1 cellular context compared by ENCODE assay signal in the genomic region with DNA sequence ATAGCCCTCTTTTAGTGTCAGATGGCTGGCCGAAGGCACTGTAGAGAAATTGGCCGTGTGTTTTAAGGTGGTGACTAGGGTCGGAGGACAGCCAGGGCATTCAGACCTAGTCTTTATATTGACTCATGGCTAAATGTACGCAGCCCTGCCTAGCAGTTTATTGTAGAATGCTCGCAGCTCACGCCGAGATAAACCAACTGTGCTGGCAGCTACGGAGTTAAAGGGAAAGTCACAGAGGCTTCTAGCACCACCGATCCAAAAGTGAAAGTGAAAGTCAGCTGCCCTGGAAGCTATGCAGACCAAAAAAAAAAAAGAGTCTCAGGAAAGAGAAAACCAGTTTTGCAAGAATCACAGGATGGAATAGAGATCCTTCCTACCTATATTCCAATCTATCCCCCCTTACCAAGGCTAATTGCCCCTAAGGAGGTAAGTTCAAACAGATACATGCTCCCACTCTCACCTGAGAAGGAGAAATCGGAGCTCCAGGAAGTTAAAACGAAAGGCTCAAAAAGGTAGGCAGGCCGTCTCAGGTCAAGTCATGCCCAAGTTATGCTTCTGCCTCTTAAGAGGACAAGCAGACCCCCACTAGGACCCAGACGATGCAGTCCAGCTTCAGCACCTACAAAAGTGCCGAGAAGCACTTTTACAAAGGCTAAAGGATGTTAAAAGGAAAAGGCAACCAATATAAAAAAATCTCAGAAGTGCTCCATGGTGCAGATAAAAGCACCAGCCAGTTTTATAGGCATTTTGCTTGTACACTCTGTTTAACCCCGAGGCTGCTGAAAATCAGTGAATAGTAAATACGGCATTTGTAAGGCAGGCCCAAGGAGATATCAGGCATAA.
TF ChIP-seq lines count a peak whose summit lies in the region.

No MANE protein-coding gene starts in this region.

TF ChIP-seq in HepG2, 621 proteins besides CTCF, POLR2A, EP300 and RAD21 (continues in another document):
- TF ChIP-seq, protein P1, sequence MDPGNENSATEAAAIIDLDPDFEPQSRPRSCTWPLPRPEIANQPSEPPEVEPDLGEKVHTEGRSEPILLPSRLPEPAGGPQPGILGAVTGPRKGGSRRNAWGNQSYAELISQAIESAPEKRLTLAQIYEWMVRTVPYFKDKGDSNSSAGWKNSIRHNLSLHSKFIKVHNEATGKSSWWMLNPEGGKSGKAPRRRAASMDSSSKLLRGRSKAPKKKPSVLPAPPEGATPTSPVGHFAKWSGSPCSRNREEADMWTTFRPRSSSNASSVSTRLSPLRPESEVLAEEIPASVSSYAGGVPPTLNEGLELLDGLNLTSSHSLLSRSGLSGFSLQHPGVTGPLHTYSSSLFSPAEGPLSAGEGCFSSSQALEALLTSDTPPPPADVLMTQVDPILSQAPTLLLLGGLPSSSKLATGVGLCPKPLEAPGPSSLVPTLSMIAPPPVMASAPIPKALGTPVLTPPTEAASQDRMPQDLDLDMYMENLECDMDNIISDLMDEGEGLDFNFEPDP (CRISPR knock-in tag; conservative IDR thresholded peaks at IDR 0.05): no peak
- TF ChIP-seq SRSF1 (optimal IDR thresholded peaks at IDR 0.05; ENCODE audit: low read depth, low read length) (no peak), ZNF672 (CRISPR knock-in tag; IDR thresholded peaks at IDR 0.05) (no peak), ZNF768 (CRISPR knock-in tag; IDR thresholded peaks at IDR 0.05) (no peak), ZNF549 (CRISPR knock-in tag; IDR thresholded peaks at IDR 0.05) (no peak), ZFP82 (CRISPR knock-in tag; IDR thresholded peaks at IDR 0.05; ENCODE audit: borderline replicate concordance) (no peak), ZSCAN30 (CRISPR knock-in tag; IDR thresholded peaks at IDR 0.05) (no peak), RBM39 (IDR thresholded peaks at IDR 0.05; ENCODE audit: low read depth, low read length, poor library complexity, severe bottlenecking) (no peak), ZMYM3 (CRISPR knock-in tag; IDR thresholded peaks at IDR 0.05) (no peak), ZNF383 (CRISPR knock-in tag; IDR thresholded peaks at IDR 0.05; ENCODE audit: borderline replicate concordance) (no peak), STAG1 (CRISPR knock-in tag; IDR thresholded peaks at IDR 0.05) (no peak), TCF7L2 (IDR thresholded peaks at IDR 0.05; ENCODE audit: low read depth, low read length) (no peak), MXD4 (CRISPR knock-in tag; IDR thresholded peaks at IDR 0.05) (no peak), ZFX (CRISPR knock-in tag; IDR thresholded peaks at IDR 0.05; ENCODE audit: low read depth) (peak; percentile 38; the same call in 1 of the 2 replicates), ZNF562 (CRISPR knock-in tag; IDR thresholded peaks at IDR 0.05; ENCODE audit: borderline replicate concordance) (no peak), IKZF1 (IDR thresholded peaks at IDR 0.05) (no peak), SOX13 (IDR thresholded peaks at IDR 0.05) (no peak), SOX13 (CRISPR knock-in tag; conservative IDR thresholded peaks at IDR 0.05 in 1 of 2, IDR thresholded peaks at IDR 0.05 in 1 of 2) (no peak), ZNF670 (CRISPR knock-in tag; IDR thresholded peaks at IDR 0.05; ENCODE audit: borderline replicate concordance) (no peak), MYC (CRISPR knock-in tag; IDR thresholded peaks at IDR 0.05; ENCODE audit: borderline replicate concordance) (no peak), ZNF720 (CRISPR knock-in tag; IDR thresholded peaks at IDR 0.05) (no peak), WIZ (CRISPR knock-in tag; IDR thresholded peaks at IDR 0.05) (no peak), ZIK1 (CRISPR knock-in tag; IDR thresholded peaks at IDR 0.05; ENCODE audit: borderline replicate concordance, low read depth) (no peak), PTBP1 (IDR thresholded peaks at IDR 0.05; ENCODE audit: low read depth, low read length, poor library complexity, severe bottlenecking) (no peak), KAT2B (IDR thresholded peaks at IDR 0.05; ENCODE audit: borderline replicate concordance, low read depth, low read length) (no peak), ZNF547 (CRISPR knock-in tag; IDR thresholded peaks at IDR 0.05) (no peak), ZNF230 (CRISPR knock-in tag; IDR thresholded peaks at IDR 0.05) (no peak), SMYD3 (CRISPR knock-in tag; IDR thresholded peaks at IDR 0.05) (no peak), ZNF350 (CRISPR knock-in tag; IDR thresholded peaks at IDR 0.05; ENCODE audit: borderline replicate concordance, low read depth) (no peak), HNRNPUL1 (IDR thresholded peaks at IDR 0.05; ENCODE audit: low read depth, low read length) (no peak), EEA1 (CRISPR knock-in tag; IDR thresholded peaks at IDR 0.05; ENCODE audit: borderline replicate concordance) (no peak), CBX5 (CRISPR knock-in tag; IDR thresholded peaks at IDR 0.05; ENCODE audit: borderline replicate concordance) (no peak), ZNF274 (CRISPR knock-in tag; IDR thresholded peaks at IDR 0.05) (no peak), EED (CRISPR knock-in tag; IDR thresholded peaks at IDR 0.05) (no peak), ZBTB7A (CRISPR knock-in tag; IDR thresholded peaks at IDR 0.05) (no peak), KDM2A (CRISPR knock-in tag; IDR thresholded peaks at IDR 0.05; ENCODE audit: borderline replicate concordance, low read depth) (no peak), KDM3A (CRISPR knock-in tag; IDR thresholded peaks at IDR 0.05; ENCODE audit: low read depth) (no peak), NCOR1 (IDR thresholded peaks at IDR 0.05; ENCODE audit: borderline replicate concordance, low read length) (no peak), TARDBP (CRISPR knock-in tag; IDR thresholded peaks at IDR 0.05) (no peak), NFE2L1 (CRISPR knock-in tag; IDR thresholded peaks at IDR 0.05; ENCODE audit: borderline replicate concordance) (no peak), CC2D1A (CRISPR knock-in tag; IDR thresholded peaks at IDR 0.05) (no peak), NR2C2 (CRISPR knock-in tag; IDR thresholded peaks at IDR 0.05; ENCODE audit: borderline replicate concordance) (no peak), ZNF841 (CRISPR knock-in tag; IDR thresholded peaks at IDR 0.05; ENCODE audit: borderline replicate concordance) (no peak), ZBTB1 (CRISPR knock-in tag; IDR thresholded peaks at IDR 0.05; ENCODE audit: borderline replicate concordance) (no peak), ZNF317 (CRISPR knock-in tag; IDR thresholded peaks at IDR 0.05) (no peak), ZNF652 (CRISPR knock-in tag; IDR thresholded peaks at IDR 0.05; ENCODE audit: borderline replicate concordance, low read depth) (peak; percentile 90)
- TF ChIP-seq, protein P2, sequence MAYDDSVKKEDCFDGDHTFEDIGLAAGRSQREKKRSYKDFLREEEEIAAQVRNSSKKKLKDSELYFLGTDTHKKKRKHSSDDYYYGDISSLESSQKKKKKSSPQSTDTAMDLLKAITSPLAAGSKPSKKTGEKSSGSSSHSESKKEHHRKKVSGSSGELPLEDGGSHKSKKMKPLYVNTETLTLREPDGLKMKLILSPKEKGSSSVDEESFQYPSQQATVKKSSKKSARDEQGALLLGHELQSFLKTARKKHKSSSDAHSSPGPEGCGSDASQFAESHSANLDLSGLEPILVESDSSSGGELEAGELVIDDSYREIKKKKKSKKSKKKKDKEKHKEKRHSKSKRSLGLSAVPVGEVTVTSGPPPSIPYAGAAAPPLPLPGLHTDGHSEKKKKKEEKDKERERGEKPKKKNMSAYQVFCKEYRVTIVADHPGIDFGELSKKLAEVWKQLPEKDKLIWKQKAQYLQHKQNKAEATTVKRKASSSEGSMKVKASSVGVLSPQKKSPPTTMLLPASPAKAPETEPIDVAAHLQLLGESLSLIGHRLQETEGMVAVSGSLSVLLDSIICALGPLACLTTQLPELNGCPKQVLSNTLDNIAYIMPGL (CRISPR knock-in tag; IDR thresholded peaks at IDR 0.05; ENCODE audit: borderline replicate concordance in 1 of 2, low read depth in 1 of 2): 0 out of 4 replicates have a peak, but pooled peaks of 1 of the 2 experiments have one; percentile 4
- TF ChIP-seq, protein P3, sequence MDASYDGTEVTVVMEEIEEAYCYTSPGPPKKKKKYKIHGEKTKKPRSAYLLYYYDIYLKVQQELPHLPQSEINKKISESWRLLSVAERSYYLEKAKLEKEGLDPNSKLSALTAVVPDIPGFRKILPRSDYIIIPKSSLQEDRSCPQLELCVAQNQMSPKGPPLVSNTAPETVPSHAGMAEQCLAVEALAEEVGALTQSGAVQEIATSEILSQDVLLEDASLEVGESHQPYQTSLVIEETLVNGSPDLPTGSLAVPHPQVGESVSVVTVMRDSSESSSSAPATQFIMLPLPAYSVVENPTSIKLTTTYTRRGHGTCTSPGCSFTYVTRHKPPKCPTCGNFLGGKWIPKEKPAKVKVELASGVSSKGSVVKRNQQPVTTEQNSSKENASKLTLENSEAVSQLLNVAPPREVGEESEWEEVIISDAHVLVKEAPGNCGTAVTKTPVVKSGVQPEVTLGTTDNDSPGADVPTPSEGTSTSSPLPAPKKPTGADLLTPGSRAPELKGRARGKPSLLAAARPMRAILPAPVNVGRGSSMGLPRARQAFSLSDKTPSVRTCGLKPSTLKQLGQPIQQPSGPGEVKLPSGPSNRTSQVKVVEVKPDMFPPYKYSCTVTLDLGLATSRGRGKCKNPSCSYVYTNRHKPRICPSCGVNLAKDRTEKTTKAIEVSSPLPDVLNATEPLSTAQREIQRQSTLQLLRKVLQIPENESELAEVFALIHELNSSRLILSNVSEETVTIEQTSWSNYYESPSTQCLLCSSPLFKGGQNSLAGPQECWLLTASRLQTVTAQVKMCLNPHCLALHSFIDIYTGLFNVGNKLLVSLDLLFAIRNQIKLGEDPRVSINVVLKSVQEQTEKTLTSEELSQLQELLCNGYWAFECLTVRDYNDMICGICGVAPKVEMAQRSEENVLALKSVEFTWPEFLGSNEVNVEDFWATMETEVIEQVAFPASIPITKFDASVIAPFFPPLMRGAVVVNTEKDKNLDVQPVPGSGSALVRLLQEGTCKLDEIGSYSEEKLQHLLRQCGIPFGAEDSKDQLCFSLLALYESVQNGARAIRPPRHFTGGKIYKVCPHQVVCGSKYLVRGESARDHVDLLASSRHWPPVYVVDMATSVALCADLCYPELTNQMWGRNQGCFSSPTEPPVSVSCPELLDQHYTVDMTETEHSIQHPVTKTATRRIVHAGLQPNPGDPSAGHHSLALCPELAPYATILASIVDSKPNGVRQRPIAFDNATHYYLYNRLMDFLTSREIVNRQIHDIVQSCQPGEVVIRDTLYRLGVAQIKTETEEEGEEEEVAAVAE (CRISPR knock-in tag; IDR thresholded peaks at IDR 0.05; ENCODE audit: borderline replicate concordance): no peak
- TF ChIP-seq, protein P4, sequence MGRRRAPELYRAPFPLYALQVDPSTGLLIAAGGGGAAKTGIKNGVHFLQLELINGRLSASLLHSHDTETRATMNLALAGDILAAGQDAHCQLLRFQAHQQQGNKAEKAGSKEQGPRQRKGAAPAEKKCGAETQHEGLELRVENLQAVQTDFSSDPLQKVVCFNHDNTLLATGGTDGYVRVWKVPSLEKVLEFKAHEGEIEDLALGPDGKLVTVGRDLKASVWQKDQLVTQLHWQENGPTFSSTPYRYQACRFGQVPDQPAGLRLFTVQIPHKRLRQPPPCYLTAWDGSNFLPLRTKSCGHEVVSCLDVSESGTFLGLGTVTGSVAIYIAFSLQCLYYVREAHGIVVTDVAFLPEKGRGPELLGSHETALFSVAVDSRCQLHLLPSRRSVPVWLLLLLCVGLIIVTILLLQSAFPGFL (CRISPR knock-in tag; IDR thresholded peaks at IDR 0.05): no peak
- TF ChIP-seq, protein P5, sequence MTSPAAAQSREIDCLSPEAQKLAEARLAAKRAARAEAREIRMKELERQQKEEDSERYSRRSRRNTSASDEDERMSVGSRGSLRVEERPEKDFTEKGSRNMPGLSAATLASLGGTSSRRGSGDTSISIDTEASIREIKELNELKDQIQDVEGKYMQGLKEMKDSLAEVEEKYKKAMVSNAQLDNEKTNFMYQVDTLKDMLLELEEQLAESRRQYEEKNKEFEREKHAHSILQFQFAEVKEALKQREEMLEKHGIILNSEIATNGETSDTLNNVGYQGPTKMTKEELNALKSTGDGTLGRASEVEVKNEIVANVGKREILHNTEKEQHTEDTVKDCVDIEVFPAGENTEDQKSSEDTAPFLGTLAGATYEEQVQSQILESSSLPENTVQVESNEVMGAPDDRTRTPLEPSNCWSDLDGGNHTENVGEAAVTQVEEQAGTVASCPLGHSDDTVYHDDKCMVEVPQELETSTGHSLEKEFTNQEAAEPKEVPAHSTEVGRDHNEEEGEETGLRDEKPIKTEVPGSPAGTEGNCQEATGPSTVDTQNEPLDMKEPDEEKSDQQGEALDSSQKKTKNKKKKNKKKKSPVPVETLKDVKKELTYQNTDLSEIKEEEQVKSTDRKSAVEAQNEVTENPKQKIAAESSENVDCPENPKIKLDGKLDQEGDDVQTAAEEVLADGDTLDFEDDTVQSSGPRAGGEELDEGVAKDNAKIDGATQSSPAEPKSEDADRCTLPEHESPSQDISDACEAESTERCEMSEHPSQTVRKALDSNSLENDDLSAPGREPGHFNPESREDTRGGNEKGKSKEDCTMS (CRISPR knock-in tag; conservative IDR thresholded peaks at IDR 0.05): no peak
- TF ChIP-seq, protein P6, sequence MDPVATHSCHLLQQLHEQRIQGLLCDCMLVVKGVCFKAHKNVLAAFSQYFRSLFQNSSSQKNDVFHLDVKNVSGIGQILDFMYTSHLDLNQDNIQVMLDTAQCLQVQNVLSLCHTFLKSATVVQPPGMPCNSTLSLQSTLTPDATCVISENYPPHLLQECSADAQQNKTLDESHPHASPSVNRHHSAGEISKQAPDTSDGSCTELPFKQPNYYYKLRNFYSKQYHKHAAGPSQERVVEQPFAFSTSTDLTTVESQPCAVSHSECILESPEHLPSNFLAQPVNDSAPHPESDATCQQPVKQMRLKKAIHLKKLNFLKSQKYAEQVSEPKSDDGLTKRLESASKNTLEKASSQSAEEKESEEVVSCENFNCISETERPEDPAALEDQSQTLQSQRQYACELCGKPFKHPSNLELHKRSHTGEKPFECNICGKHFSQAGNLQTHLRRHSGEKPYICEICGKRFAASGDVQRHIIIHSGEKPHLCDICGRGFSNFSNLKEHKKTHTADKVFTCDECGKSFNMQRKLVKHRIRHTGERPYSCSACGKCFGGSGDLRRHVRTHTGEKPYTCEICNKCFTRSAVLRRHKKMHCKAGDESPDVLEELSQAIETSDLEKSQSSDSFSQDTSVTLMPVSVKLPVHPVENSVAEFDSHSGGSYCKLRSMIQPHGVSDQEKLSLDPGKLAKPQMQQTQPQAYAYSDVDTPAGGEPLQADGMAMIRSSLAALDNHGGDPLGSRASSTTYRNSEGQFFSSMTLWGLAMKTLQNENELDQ (CRISPR knock-in tag; IDR thresholded peaks at IDR 0.05; ENCODE audit: borderline replicate concordance): no peak
- TF ChIP-seq, protein P7, sequence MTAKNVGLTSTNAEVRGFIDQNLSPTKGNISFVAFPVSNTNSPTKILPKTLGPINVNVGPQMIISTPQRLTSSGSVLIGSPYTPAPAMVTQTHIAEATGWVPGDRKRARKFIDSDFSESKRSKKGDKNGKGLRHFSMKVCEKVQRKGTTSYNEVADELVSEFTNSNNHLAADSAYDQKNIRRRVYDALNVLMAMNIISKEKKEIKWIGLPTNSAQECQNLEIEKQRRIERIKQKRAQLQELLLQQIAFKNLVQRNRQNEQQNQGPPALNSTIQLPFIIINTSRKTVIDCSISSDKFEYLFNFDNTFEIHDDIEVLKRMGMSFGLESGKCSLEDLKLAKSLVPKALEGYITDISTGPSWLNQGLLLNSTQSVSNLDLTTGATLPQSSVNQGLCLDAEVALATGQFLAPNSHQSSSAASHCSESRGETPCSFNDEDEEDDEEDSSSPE (CRISPR knock-in tag; IDR thresholded peaks at IDR 0.05): no peak
- TF ChIP-seq, protein P8, sequence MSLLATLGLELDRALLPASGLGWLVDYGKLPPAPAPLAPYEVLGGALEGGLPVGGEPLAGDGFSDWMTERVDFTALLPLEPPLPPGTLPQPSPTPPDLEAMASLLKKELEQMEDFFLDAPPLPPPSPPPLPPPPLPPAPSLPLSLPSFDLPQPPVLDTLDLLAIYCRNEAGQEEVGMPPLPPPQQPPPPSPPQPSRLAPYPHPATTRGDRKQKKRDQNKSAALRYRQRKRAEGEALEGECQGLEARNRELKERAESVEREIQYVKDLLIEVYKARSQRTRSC (CRISPR knock-in tag; IDR thresholded peaks at IDR 0.05; ENCODE audit: low read depth): no peak
